2 cellular contexts compared by ENCODE assay signal in the genomic region with DNA sequence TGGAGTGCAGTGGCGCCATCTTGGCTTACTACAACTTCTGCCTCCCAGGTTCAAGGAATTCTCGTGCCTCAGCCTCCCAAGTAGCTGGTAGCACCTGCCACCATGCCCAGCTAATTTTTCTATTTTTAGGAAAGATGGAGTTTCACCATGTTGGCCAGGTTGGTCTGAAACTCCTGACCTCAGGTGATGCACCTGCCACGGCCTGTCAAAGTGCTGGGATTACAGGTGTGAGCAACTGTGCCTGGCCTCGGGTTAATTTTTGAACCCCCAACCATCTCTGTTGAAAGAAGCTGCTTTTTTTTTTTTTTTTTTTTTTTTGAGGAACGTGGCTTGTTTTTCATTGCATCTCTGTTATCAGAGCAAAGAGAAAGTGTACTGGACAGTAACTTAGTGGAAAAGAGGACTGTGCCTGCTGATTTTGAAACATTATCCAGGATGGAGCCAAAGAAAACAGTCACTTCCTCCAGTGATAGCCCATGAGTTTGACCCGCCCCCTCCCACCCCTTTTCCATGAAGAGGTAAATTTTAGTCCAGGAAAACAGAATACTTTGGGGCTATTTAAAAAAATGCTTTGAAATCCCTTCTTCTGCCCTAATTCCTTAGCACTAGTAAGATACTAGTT.
TF ChIP-seq lines count a peak whose summit lies in the region.

No MANE protein-coding gene starts in this region.

TF ChIP-seq in liver, 16 proteins besides CTCF, POLR2A, EP300 and RAD21:
- TF ChIP-seq, protein P1, sequence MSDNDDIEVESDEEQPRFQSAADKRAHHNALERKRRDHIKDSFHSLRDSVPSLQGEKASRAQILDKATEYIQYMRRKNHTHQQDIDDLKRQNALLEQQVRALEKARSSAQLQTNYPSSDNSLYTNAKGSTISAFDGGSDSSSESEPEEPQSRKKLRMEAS (IDR thresholded peaks at IDR 0.05), result peak; percentile 67
- TF ChIP-seq HNF4G (IDR thresholded peaks at IDR 0.05), result no peak
- peak; percentile 59 to 67 for TF ChIP-seq HNF4A (conservative IDR thresholded peaks at IDR 0.05)
- TF ChIP-seq, protein P2, sequence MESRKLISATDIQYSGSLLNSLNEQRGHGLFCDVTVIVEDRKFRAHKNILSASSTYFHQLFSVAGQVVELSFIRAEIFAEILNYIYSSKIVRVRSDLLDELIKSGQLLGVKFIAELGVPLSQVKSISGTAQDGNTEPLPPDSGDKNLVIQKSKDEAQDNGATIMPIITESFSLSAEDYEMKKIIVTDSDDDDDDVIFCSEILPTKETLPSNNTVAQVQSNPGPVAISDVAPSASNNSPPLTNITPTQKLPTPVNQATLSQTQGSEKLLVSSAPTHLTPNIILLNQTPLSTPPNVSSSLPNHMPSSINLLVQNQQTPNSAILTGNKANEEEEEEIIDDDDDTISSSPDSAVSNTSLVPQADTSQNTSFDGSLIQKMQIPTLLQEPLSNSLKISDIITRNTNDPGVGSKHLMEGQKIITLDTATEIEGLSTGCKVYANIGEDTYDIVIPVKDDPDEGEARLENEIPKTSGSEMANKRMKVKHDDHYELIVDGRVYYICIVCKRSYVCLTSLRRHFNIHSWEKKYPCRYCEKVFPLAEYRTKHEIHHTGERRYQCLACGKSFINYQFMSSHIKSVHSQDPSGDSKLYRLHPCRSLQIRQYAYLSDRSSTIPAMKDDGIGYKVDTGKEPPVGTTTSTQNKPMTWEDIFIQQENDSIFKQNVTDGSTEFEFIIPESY (IDR thresholded peaks at IDR 0.05), result peak; percentile 31
- TF ChIP-seq, protein P3, sequence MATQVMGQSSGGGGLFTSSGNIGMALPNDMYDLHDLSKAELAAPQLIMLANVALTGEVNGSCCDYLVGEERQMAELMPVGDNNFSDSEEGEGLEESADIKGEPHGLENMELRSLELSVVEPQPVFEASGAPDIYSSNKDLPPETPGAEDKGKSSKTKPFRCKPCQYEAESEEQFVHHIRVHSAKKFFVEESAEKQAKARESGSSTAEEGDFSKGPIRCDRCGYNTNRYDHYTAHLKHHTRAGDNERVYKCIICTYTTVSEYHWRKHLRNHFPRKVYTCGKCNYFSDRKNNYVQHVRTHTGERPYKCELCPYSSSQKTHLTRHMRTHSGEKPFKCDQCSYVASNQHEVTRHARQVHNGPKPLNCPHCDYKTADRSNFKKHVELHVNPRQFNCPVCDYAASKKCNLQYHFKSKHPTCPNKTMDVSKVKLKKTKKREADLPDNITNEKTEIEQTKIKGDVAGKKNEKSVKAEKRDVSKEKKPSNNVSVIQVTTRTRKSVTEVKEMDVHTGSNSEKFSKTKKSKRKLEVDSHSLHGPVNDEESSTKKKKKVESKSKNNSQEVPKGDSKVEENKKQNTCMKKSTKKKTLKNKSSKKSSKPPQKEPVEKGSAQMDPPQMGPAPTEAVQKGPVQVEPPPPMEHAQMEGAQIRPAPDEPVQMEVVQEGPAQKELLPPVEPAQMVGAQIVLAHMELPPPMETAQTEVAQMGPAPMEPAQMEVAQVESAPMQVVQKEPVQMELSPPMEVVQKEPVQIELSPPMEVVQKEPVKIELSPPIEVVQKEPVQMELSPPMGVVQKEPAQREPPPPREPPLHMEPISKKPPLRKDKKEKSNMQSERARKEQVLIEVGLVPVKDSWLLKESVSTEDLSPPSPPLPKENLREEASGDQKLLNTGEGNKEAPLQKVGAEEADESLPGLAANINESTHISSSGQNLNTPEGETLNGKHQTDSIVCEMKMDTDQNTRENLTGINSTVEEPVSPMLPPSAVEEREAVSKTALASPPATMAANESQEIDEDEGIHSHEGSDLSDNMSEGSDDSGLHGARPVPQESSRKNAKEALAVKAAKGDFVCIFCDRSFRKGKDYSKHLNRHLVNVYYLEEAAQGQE (IDR thresholded peaks at IDR 0.05), result peak; percentile 55
- TF ChIP-seq RXRA (IDR thresholded peaks at IDR 0.05), result peak; percentile 50 to 59
- TF ChIP-seq, protein P4, sequence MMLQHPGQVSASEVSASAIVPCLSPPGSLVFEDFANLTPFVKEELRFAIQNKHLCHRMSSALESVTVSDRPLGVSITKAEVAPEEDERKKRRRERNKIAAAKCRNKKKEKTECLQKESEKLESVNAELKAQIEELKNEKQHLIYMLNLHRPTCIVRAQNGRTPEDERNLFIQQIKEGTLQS (IDR thresholded peaks at IDR 0.05), result no peak
- TF ChIP-seq JUND (IDR thresholded peaks at IDR 0.05), result peak in 1 of 2 donors; percentile 67
- TF ChIP-seq TAF1 (conservative IDR thresholded peaks at IDR 0.05), result no peak
- peak; percentile 51 for TF ChIP-seq YY1 (IDR thresholded peaks at IDR 0.05)
- TF ChIP-seq GABPA (IDR thresholded peaks at IDR 0.05 in 1 of 2, conservative IDR thresholded peaks at IDR 0.05 in 1 of 2), result peak; percentile 9 to 25
- peak; percentile 35 to 81 for TF ChIP-seq EGR1 (IDR thresholded peaks at IDR 0.05; ENCODE audit: low read depth in 2 of 2)
- peak; percentile 34 for TF ChIP-seq FOXA2 (IDR thresholded peaks at IDR 0.05)

TF ChIP-seq in HepG2, 621 proteins besides CTCF, POLR2A, EP300 and RAD21:
- TF ChIP-seq LCORL (IDR thresholded peaks at IDR 0.05), result no peak
- TF ChIP-seq LCORL (CRISPR knock-in tag; IDR thresholded peaks at IDR 0.05), result no peak
- no peak for TF ChIP-seq ZNF441 (CRISPR knock-in tag; IDR thresholded peaks at IDR 0.05; ENCODE audit: borderline replicate concordance)
- no peak for TF ChIP-seq ZNF30 (CRISPR knock-in tag; IDR thresholded peaks at IDR 0.05)
- TF ChIP-seq PRDM15 (CRISPR knock-in tag; IDR thresholded peaks at IDR 0.05), result no peak
- no peak for TF ChIP-seq TBP (CRISPR knock-in tag; IDR thresholded peaks at IDR 0.05)
- no peak for TF ChIP-seq ZNF619 (CRISPR knock-in tag; IDR thresholded peaks at IDR 0.05)
- no peak for TF ChIP-seq ZFYVE20 (CRISPR knock-in tag; IDR thresholded peaks at IDR 0.05; ENCODE audit: borderline replicate concordance, low read depth)
- TF ChIP-seq PAF1 (CRISPR knock-in tag; IDR thresholded peaks at IDR 0.05), result no peak
- no peak for TF ChIP-seq ZNF296 (CRISPR knock-in tag; conservative IDR thresholded peaks at IDR 0.05)
- TF ChIP-seq, protein P5, sequence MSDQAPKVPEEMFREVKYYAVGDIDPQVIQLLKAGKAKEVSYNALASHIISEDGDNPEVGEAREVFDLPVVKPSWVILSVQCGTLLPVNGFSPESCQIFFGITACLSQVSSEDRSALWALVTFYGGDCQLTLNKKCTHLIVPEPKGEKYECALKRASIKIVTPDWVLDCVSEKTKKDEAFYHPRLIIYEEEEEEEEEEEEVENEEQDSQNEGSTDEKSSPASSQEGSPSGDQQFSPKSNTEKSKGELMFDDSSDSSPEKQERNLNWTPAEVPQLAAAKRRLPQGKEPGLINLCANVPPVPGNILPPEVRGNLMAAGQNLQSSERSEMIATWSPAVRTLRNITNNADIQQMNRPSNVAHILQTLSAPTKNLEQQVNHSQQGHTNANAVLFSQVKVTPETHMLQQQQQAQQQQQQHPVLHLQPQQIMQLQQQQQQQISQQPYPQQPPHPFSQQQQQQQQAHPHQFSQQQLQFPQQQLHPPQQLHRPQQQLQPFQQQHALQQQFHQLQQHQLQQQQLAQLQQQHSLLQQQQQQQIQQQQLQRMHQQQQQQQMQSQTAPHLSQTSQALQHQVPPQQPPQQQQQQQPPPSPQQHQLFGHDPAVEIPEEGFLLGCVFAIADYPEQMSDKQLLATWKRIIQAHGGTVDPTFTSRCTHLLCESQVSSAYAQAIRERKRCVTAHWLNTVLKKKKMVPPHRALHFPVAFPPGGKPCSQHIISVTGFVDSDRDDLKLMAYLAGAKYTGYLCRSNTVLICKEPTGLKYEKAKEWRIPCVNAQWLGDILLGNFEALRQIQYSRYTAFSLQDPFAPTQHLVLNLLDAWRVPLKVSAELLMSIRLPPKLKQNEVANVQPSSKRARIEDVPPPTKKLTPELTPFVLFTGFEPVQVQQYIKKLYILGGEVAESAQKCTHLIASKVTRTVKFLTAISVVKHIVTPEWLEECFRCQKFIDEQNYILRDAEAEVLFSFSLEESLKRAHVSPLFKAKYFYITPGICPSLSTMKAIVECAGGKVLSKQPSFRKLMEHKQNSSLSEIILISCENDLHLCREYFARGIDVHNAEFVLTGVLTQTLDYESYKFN (CRISPR knock-in tag; conservative IDR thresholded peaks at IDR 0.05), result no peak
- no peak for TF ChIP-seq ZNF337 (CRISPR knock-in tag; IDR thresholded peaks at IDR 0.05; ENCODE audit: borderline replicate concordance, low read depth)
- no peak for TF ChIP-seq ZBTB1 (CRISPR knock-in tag; IDR thresholded peaks at IDR 0.05; ENCODE audit: borderline replicate concordance)
- TF ChIP-seq FIP1L1 (IDR thresholded peaks at IDR 0.05; ENCODE audit: borderline replicate concordance, insufficient read depth, low read depth, low read length), result no peak
- no peak for TF ChIP-seq TEAD2 (CRISPR knock-in tag; IDR thresholded peaks at IDR 0.05)
- no peak for TF ChIP-seq SOX6 (IDR thresholded peaks at IDR 0.05)
- no peak for TF ChIP-seq SOX6 (CRISPR knock-in tag; IDR thresholded peaks at IDR 0.05)
- TF ChIP-seq ZNF768 (CRISPR knock-in tag; IDR thresholded peaks at IDR 0.05), result no peak
- no peak for TF ChIP-seq ZBTB14 (CRISPR knock-in tag; IDR thresholded peaks at IDR 0.05)
- no peak for TF ChIP-seq ZNF160 (CRISPR knock-in tag; IDR thresholded peaks at IDR 0.05)
- no peak for TF ChIP-seq SMAD3 (CRISPR knock-in tag; IDR thresholded peaks at IDR 0.05)
- TF ChIP-seq MTF1 (CRISPR knock-in tag; IDR thresholded peaks at IDR 0.05), result no peak
